ENCODE assay signal across 28 cellular contexts in the genomic region with DNA sequence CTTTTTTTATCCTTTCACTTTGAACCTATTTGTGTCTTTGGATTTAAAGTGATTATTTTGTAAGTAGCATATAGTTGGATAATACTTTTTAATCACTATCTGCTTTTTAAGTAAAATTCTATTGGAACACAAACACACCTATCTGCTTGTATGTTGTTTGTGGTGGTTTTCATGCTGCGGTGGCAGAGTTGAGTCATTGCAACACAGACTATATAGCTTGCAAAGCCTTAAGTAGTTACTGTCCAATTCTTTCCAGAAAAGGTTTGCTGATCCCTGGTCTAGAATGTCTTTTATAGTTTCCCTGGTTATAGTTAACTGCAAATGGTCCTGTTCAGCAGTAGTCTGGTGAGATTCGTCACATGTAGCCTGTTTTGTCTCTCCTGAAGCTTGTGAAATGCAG. TPM values are rescaled to one million over a fixed set of nuclear protein-coding genes. Genes with fewer than 3 reads are reported as not detected.
DNase-seq lines count a peak whose midpoint lies in the region; TF ChIP-seq lines count a peak whose summit lies in the region.
"Had no signal": no experiment of that assay in that cellular context is flagged by ENCODE, and none has a peak within 500 bp of the region (broad histone marks: within the 10 kb centered on the region; RNA-seq: fewer than 3 reads in every experiment).

No MANE protein-coding gene starts in this region.

- H3K27ac ChIP-seq in SK-N-SH (ENCODE audit: low read depth in 2 of 2, low read length in 1 of 2) = no peak overlapping the region
- H3K27ac ChIP-seq: hepatocyte, KMS-11, ovary, sigmoid colon, transverse colon had no signal

- H4K20me1 ChIP-seq in Loucy (ENCODE audit: insufficient read depth, low read length, poor library complexity, severe bottlenecking) (peaks cover 21% of the 10 kb centered on the region), SK-N-SH (ENCODE audit: insufficient read depth) (no peaks in the 10 kb centered on the region)

- no peak for TF ChIP-seq RAD21 in SK-N-SH (IDR thresholded peaks at IDR 0.05; ENCODE audit: low read length)

- peak; percentile 23 for DNase-seq in ELR (ENCODE audit: low read depth)
- no peak for DNase-seq in SK-N-SH
- DNase-seq in fibroblast of villous mesenchyme (ENCODE audit: low read depth) = peak; percentile 35
- no peak for DNase-seq in EL
- no peak for DNase-seq in NCI-H1417 (lab: John Stamatoyannopoulos, UW)
- no peak for DNase-seq in iPS-NIHi11 (ENCODE audit: low spot score)
- no peak for DNase-seq in HK-2 (ENCODE audit: unreplicated experiment)
- DNase-seq: activated CD4-positive, alpha-beta T cell treated with anti-CD3 and anti-CD28 coated beads for 48 hours; activated T-cell treated with anti-CD3 and anti-CD28 coated beads for 4 hours; DMS79 treated with DMSO at 0.1 percent for 48 hours; effector memory CD8-positive, alpha-beta T cell; islet precursor cell; NCI-H1694 treated with DMSO at 0.1 percent for 48 hours; NK-92 treated with Interleukin-12 subunit alpha and Interleukin-12 subunit beta, amount 100 ng/mL, for 24 hours; stimulated activated CD4-positive, alpha-beta T cell treated with anti-CD3 and anti-CD28 coated beads, Interleukin-2, amount 100 ng/mL, for 24 hours; stimulated activated naive CD4-positive, alpha-beta T cell treated with Interleukin-2 at 50 U/mL for 16 hours; transverse colon had no signal

- H3K36me3 ChIP-seq in Loucy (ENCODE audit: insufficient read depth, low read length) (peaks cover 24% of the 10 kb centered on the region; the same call in 1 of the 2 replicates), SK-N-SH (replicated peaks in 1 of 2; ENCODE audit: control insufficient read depth in 1 of 2, insufficient read depth in 2 of 2, low read length in 1 of 2) (no peaks in the 10 kb centered on the region)
- H3K36me3 ChIP-seq: ovary, sigmoid colon, transverse colon had no signal

- no peaks in the 10 kb centered on the region for H3F3A ChIP-seq in Loucy (ENCODE audit: low read depth)
- peaks cover 4% of the 10 kb centered on the region for H3F3A ChIP-seq in SK-N-SH (replicated peaks; ENCODE audit: insufficient read depth)

- 47% methylated on average over 2 of the region's 2 CpGs for WGBS in SK-N-SH (ENCODE audit: low lambda C conversion rate)

- no peaks in the 10 kb centered on the region for H3K9me2 ChIP-seq in Loucy (replicated peaks; ENCODE audit: low read depth, low read length)
- H3K9me2 ChIP-seq in SK-N-SH = no peaks in the 10 kb centered on the region

- H3K79me2 ChIP-seq in Loucy (ENCODE audit: insufficient read depth, low read length) (peaks cover 39% of the 10 kb centered on the region; the same call in 1 of the 2 replicates), SK-N-SH (ENCODE audit: insufficient read depth) (no peaks in the 10 kb centered on the region)
- H3K79me2 ChIP-seq: hepatocyte had no signal

- H3K27me3 ChIP-seq in Loucy (ENCODE audit: insufficient read depth, low read length, poor library complexity, severe bottlenecking) = no peaks in the 10 kb centered on the region
- no peaks in the 10 kb centered on the region for H3K27me3 ChIP-seq in SK-N-SH (ENCODE audit: insufficient read depth)
- H3K27me3 ChIP-seq: hepatocyte, ovary had no signal

- no peak overlapping the region for H3K9ac ChIP-seq in Loucy (ENCODE audit: low read depth, low read length, poor library complexity, severe bottlenecking)
- H3K9ac ChIP-seq in SK-N-SH = no peak overlapping the region
- H3K9ac ChIP-seq: KMS-11 had no signal

- POLR2A ChIA-PET in SK-N-SH (lab: Yijun Ruan, JAX) = no interaction called here

- H3K4me2 ChIP-seq in Loucy (ENCODE audit: low read depth, low read length, poor library complexity, severe bottlenecking) = no peak overlapping the region
- H3K4me2 ChIP-seq in SK-N-SH = no peak overlapping the region
- H3K4me2 ChIP-seq: hepatocyte, KMS-11 had no signal

- TF ChIP-seq EP300 in SK-N-SH (IDR thresholded peaks at IDR 0.05; ENCODE audit: borderline replicate concordance in 1 of 2, low read depth in 1 of 2, low read length in 1 of 2) = no peak

- peaks cover 13% of the 10 kb centered on the region for H3K4me1 ChIP-seq in Loucy (ENCODE audit: insufficient read depth, low read length, poor library complexity, severe bottlenecking)
- peaks cover 0 to 4% of the 10 kb centered on the region in 2 experiments; a peak in 1 of 4 replicates for H3K4me1 ChIP-seq in SK-N-SH (ENCODE audit: control insufficient read depth in 1 of 2, insufficient read depth in 2 of 2, low read depth in 1 of 2, low read length in 1 of 2)

- H3K9me3 ChIP-seq in Loucy (ENCODE audit: insufficient read depth, low read depth, low read length) (no peaks in the 10 kb centered on the region), SK-N-SH (peaks cover 5% of the 10 kb centered on the region; the same call in 1 of the 2 replicates)
- H3K9me3 ChIP-seq: ovary, sigmoid colon, transverse colon had no signal

- H2AFZ ChIP-seq in Loucy (ENCODE audit: low read length) = no peak overlapping the region
- H2AFZ ChIP-seq in SK-N-SH (ENCODE audit: low read depth) = no peak overlapping the region
- H2AFZ ChIP-seq: hepatocyte had no signal

- CTCF ChIA-PET in SK-N-SH (lab: Yijun Ruan, JAX) = interaction anchor here (0.8 kb wide), 1 partner anchor 9 kb away, joined by 3 read pairs; no protein-coding TSS in a partner anchor

- H3K4me3 ChIP-seq in Loucy (ENCODE audit: low read length, poor library complexity, severe bottlenecking) = no peak overlapping the region
- no peak overlapping the region for H3K4me3 ChIP-seq in SK-N-SH (ENCODE audit: low read depth in 2 of 2, low read length in 1 of 2)
- no peak overlapping the region for H3K4me3 ChIP-seq in fibroblast of villous mesenchyme (ENCODE audit: low read depth, low read length)
- H3K4me3 ChIP-seq: hepatocyte, lung, ovary, sigmoid colon, transverse colon had no signal

- peak; percentile 39 for TF ChIP-seq CTCF in Loucy (conservative IDR thresholded peaks at IDR 0.05; ENCODE audit: low read length)
- TF ChIP-seq CTCF in SK-N-SH (IDR thresholded peaks at IDR 0.05) = peak; percentile 17; the same call in 1 of the 2 replicates
- TF ChIP-seq CTCF in fibroblast of villous mesenchyme (IDR thresholded peaks at IDR 0.05; ENCODE audit: insufficient read depth, low read depth, low read length) = no peak

TF ChIP-seq in SK-N-SH, 30 proteins besides CTCF, POLR2A, EP300 and RAD21:
- TF ChIP-seq, protein P1, sequence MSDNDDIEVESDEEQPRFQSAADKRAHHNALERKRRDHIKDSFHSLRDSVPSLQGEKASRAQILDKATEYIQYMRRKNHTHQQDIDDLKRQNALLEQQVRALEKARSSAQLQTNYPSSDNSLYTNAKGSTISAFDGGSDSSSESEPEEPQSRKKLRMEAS (IDR thresholded peaks at IDR 0.05; ENCODE audit: low read depth) = no peak
- no peak for TF ChIP-seq RXRA (IDR thresholded peaks at IDR 0.05; ENCODE audit: borderline replicate concordance, low read depth)
TF ChIP-seq in SK-N-SH: peak in this region for 0.

RNA-seq across cellular contexts. Expression of gene SHANK3, which starts 21.5 kb away (rescaled TPM):
- 0.88 and 1.5 TPM in 2 replicates for polyA plus RNA-seq in SK-N-SH (2012; rRNA removed)
- 0.62 and 1.1 TPM in 2 replicates for polyA plus RNA-seq in SK-N-SH (2012; cell fraction: cytosol; rRNA removed)
- polyA plus RNA-seq in SK-N-SH (2012; cell fraction: nucleus; rRNA removed) = 4.6 and 4.7 TPM in 2 replicates
- 0.64 and 0.86 TPM in 2 replicates for total RNA-seq in fibroblast of villous mesenchyme
- total RNA-seq: HT-29 had no signal
- polyA plus RNA-seq: CD8-positive, alpha-beta memory T cell had no signal

RNA-seq across cellular contexts. Expression of gene ACR, which starts 43.9 kb away (rescaled TPM):
- 0.08 and 0.15 TPM in 2 replicates for polyA plus RNA-seq in SK-N-SH (2012; rRNA removed)
- polyA plus RNA-seq in SK-N-SH (2012; cell fraction: cytosol; rRNA removed) = 0.07 TPM in 1 of 2 replicates, not detected in the other
- 0.41 and 0.42 TPM in 2 replicates for polyA plus RNA-seq in SK-N-SH (2012; cell fraction: nucleus; rRNA removed)
- total RNA-seq in fibroblast of villous mesenchyme = not detected in 2 replicates
- total RNA-seq: CD8-positive, alpha-beta memory T cell; cerebellum; H4; hepatocyte; HT-29; transverse colon had no signal
- polyA plus RNA-seq: aorta; CD8-positive, alpha-beta memory T cell; hepatocyte had no signal

Comparison
In these comparisons a context has a peak if more than half of its experiments do, and no peak if none do; other contexts are left out.
1. DNase-seq: peak in ELR (single experiment) and fibroblast of villous mesenchyme (single experiment); none in SK-N-SH (single experiment), EL (single experiment), NCI-H1417 (0 of 3), iPS-NIHi11 (single experiment) and HK-2 (single experiment).